29 cellular contexts compared by ENCODE assay signal in genomic region chr1:112538883-112539282, GRCh38.
"Had no signal": no experiment of that assay in that cellular context is flagged by ENCODE, and none has a peak within 500 bp of the region (broad histone marks: within the 10 kb centered on the region; RNA-seq: fewer than 3 reads in every experiment).

No MANE protein-coding gene starts in this region.

- H3K27me3 ChIP-seq: heart left ventricle, left lung, neural progenitor cell, neutrophil, stomach, testis, thyroid gland, transverse colon, upper lobe of left lung, vagina had no signal

- H3K4me3 Mint-ChIP-seq: immature natural killer cell; naive B cell; natural killer cell; nephron progenitor cell; neural progenitor cell; stimulated activated naive B cell treated with anti-CD40 and anti-IgM and Interleukin-4, amounts not matched to agents 10 μg/mL and 1 μg/mL and 100 μg/mL, for 72 hours had no signal

- H3K9me3 Mint-ChIP-seq: immature natural killer cell; naive B cell; natural killer cell; nephron progenitor cell; stimulated activated naive B cell treated with anti-CD40 and anti-IgM and Interleukin-4, amounts not matched to agents 10 μg/mL and 1 μg/mL and 100 μg/mL, for 72 hours had no signal

- H3K4me2 ChIP-seq: neural progenitor cell had no signal

- H3K36me3 ChIP-seq: neural progenitor cell, transverse colon had no signal

- H3K36me3 Mint-ChIP-seq: natural killer cell had no signal

- H3K27ac ChIP-seq: heart left ventricle, left lung, lower lobe of right lung, neural progenitor cell, neutrophil, parathyroid adenoma, psoas muscle, skin epidermis, stomach, testis, thyroid gland, transverse colon, upper lobe of left lung, vagina had no signal

- H3K4me3 ChIP-seq: heart left ventricle, left lung, lower lobe of right lung, neural progenitor cell, psoas muscle, skin epidermis, stomach, testis, thyroid gland, transverse colon, upper lobe of left lung, vagina had no signal

- H3K79me2 ChIP-seq: parathyroid adenoma had no signal

- H3K27me3 Mint-ChIP-seq: naive B cell; stimulated activated naive B cell treated with anti-CD40 and anti-IgM and Interleukin-4, amounts not matched to agents 10 μg/mL and 1 μg/mL and 100 μg/mL, for 72 hours had no signal

- H3K4me1 Mint-ChIP-seq: immature natural killer cell; naive B cell; natural killer cell; nephron progenitor cell; stimulated activated naive B cell treated with anti-CD40 and anti-IgM and Interleukin-4, amounts not matched to agents 10 μg/mL and 1 μg/mL and 100 μg/mL, for 72 hours had no signal

- FAIRE-seq: kidney had no signal

- H3K9me3 ChIP-seq: heart left ventricle, left lung, lower lobe of right lung, neutrophil, psoas muscle, stomach, testis, thyroid gland, transverse colon, upper lobe of left lung, vagina had no signal

- H3K27ac Mint-ChIP-seq: immature natural killer cell; naive B cell; natural killer cell; nephron progenitor cell; neural progenitor cell; stimulated activated naive B cell treated with anti-CD40 and anti-IgM and Interleukin-4, amounts not matched to agents 10 μg/mL and 1 μg/mL and 100 μg/mL, for 72 hours had no signal

- H3K4me1 ChIP-seq: lower lobe of right lung, neural progenitor cell, parathyroid adenoma, stomach, thyroid gland, transverse colon, upper lobe of left lung had no signal

- H3K9ac ChIP-seq: neural progenitor cell, parathyroid adenoma had no signal

- H2AFZ ChIP-seq: neural progenitor cell, parathyroid adenoma had no signal

- DNase-seq: heart left ventricle; hypothalamus; immature natural killer cell; kidney; left colon; left lung; lower lobe of right lung; naive B cell; natural killer cell; nephron progenitor cell; occipital lobe; psoas muscle; right cardiac atrium; stimulated activated CD4-positive, alpha-beta T cell treated with anti-CD3 and anti-CD28 coated beads, Interleukin-12 subunit alpha, Interleukin-12 subunit beta, amount 100 ng/mL, for 4 hours; stimulated activated CD4-positive, alpha-beta T cell treated with anti-CD3 and anti-CD28 coated beads, Interleukin-15, amount 100 ng/mL, for 24 hours; stimulated activated CD4-positive, alpha-beta T cell treated with anti-CD3 and anti-CD28 coated beads, Interleukin-2, amount 100 ng/mL, for 24 hours; stimulated activated CD4-positive, alpha-beta T cell treated with anti-CD3 and anti-CD28 coated beads, Interleukin-4, amount 100 ng/mL, for 1 hour; stimulated activated naive B cell treated with anti-CD40 and anti-IgM and Interleukin-4, amounts not matched to agents 10 μg/mL and 1 μg/mL and 100 μg/mL, for 72 hours; stimulated activated naive CD8-positive, alpha-beta T cell treated with anti-CD3 and anti-CD28 coated beads, Interleukin-15, Interleukin-2, amounts not matched to agents 100 U/mL and 50 U/mL, for 24 hours; stomach; testis; thyroid gland; transverse colon; upper lobe of left lung had no signal
